In the genomic region with DNA sequence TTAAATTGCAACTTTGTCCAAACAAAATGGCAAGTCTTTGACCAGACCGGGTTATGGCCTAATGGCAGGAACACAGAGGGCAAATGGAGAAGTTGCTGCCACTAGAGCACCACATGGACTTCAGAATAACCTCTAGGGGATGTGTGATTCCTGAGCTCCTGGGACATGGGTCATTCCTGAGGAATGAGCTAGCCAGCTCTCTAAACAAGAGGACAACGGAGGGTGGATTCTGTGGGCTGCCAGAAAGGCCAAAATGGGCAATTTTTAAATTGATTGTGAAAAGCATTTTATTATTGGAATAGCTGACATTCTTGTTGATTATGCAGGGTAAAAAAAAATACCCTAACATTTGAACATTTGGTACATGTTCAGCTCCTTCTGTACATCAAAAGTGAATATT, we compare ENCODE assay signal across 1 cellular context.
TF ChIP-seq lines count a peak whose summit lies in the region.

No MANE protein-coding gene starts in this region.

TF ChIP-seq in HepG2, 621 proteins besides CTCF, POLR2A, EP300 and RAD21 (continued from another document and continues in another):
- TF ChIP-seq, protein P1, sequence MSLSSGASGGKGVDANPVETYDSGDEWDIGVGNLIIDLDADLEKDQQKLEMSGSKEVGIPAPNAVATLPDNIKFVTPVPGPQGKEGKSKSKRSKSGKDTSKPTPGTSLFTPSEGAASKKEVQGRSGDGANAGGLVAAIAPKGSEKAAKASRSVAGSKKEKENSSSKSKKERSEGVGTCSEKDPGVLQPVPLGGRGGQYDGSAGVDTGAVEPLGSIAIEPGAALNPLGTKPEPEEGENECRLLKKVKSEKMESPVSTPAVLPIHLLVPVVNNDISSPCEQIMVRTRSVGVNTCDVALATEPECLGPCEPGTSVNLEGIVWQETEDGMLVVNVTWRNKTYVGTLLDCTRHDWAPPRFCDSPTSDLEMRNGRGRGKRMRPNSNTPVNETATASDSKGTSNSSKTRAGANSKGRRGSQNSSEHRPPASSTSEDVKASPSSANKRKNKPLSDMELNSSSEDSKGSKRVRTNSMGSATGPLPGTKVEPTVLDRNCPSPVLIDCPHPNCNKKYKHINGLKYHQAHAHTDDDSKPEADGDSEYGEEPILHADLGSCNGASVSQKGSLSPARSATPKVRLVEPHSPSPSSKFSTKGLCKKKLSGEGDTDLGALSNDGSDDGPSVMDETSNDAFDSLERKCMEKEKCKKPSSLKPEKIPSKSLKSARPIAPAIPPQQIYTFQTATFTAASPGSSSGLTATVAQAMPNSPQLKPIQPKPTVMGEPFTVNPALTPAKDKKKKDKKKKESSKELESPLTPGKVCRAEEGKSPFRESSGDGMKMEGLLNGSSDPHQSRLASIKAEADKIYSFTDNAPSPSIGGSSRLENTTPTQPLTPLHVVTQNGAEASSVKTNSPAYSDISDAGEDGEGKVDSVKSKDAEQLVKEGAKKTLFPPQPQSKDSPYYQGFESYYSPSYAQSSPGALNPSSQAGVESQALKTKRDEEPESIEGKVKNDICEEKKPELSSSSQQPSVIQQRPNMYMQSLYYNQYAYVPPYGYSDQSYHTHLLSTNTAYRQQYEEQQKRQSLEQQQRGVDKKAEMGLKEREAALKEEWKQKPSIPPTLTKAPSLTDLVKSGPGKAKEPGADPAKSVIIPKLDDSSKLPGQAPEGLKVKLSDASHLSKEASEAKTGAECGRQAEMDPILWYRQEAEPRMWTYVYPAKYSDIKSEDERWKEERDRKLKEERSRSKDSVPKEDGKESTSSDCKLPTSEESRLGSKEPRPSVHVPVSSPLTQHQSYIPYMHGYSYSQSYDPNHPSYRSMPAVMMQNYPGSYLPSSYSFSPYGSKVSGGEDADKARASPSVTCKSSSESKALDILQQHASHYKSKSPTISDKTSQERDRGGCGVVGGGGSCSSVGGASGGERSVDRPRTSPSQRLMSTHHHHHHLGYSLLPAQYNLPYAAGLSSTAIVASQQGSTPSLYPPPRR (CRISPR knock-in tag; IDR thresholded peaks at IDR 0.05; ENCODE audit: borderline replicate concordance) = no peak
- TF ChIP-seq ZNF556 (CRISPR knock-in tag; IDR thresholded peaks at IDR 0.05; ENCODE audit: borderline replicate concordance) = no peak
- TF ChIP-seq, protein P2, sequence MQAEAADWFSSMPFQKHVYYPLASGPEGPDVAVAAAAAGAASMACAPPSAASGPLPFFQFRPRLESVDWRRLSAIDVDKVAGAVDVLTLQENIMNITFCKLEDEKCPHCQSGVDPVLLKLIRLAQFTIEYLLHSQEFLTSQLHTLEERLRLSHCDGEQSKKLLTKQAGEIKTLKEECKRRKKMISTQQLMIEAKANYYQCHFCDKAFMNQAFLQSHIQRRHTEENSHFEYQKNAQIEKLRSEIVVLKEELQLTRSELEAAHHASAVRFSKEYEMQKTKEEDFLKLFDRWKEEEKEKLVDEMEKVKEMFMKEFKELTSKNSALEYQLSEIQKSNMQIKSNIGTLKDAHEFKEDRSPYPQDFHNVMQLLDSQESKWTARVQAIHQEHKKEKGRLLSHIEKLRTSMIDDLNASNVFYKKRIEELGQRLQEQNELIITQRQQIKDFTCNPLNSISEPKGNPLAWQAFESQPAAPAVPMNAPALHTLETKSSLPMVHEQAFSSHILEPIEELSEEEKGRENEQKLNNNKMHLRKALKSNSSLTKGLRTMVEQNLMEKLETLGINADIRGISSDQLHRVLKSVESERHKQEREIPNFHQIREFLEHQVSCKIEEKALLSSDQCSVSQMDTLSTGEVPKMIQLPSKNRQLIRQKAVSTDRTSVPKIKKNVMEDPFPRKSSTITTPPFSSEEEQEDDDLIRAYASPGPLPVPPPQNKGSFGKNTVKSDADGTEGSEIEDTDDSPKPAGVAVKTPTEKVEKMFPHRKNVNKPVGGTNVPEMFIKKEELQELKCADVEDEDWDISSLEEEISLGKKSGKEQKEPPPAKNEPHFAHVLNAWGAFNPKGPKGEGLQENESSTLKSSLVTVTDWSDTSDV (CRISPR knock-in tag; IDR thresholded peaks at IDR 0.05) = no peak
- TF ChIP-seq MAFG (CRISPR knock-in tag; IDR thresholded peaks at IDR 0.05) = no peak
- peak; percentile 45; the same call in 1 of the 2 replicates for TF ChIP-seq HDAC2 (CRISPR knock-in tag; IDR thresholded peaks at IDR 0.05)
- TF ChIP-seq ZNF367 (CRISPR knock-in tag; IDR thresholded peaks at IDR 0.05; ENCODE audit: borderline replicate concordance) = no peak
- TF ChIP-seq, protein P3, sequence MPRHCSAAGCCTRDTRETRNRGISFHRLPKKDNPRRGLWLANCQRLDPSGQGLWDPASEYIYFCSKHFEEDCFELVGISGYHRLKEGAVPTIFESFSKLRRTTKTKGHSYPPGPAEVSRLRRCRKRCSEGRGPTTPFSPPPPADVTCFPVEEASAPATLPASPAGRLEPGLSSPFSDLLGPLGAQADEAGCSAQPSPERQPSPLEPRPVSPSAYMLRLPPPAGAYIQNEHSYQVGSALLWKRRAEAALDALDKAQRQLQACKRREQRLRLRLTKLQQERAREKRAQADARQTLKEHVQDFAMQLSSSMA (CRISPR knock-in tag; IDR thresholded peaks at IDR 0.05) = no peak
- no peak for TF ChIP-seq ZNF232 (CRISPR knock-in tag; IDR thresholded peaks at IDR 0.05; ENCODE audit: borderline replicate concordance)
- no peak for TF ChIP-seq ZBTB8A (CRISPR knock-in tag; IDR thresholded peaks at IDR 0.05; ENCODE audit: borderline replicate concordance, low read depth)
- no peak for TF ChIP-seq ZNF138 (CRISPR knock-in tag; IDR thresholded peaks at IDR 0.05; ENCODE audit: low read depth)
- TF ChIP-seq IKZF4 (CRISPR knock-in tag; IDR thresholded peaks at IDR 0.05; ENCODE audit: borderline replicate concordance, low read depth, not compliant biosample characterization) = no peak
- TF ChIP-seq, protein P4, sequence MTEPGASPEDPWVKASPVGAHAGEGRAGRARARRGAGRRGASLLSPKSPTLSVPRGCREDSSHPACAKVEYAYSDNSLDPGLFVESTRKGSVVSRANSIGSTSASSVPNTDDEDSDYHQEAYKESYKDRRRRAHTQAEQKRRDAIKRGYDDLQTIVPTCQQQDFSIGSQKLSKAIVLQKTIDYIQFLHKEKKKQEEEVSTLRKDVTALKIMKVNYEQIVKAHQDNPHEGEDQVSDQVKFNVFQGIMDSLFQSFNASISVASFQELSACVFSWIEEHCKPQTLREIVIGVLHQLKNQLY (CRISPR knock-in tag; IDR thresholded peaks at IDR 0.05) = no peak
- no peak for TF ChIP-seq ZNF263 (CRISPR knock-in tag; IDR thresholded peaks at IDR 0.05)
- no peak for TF ChIP-seq ZNF709 (CRISPR knock-in tag; IDR thresholded peaks at IDR 0.05)
- no peak for TF ChIP-seq YEATS4 (CRISPR knock-in tag; IDR thresholded peaks at IDR 0.05; ENCODE audit: borderline replicate concordance)
- no peak for TF ChIP-seq CC2D1A (CRISPR knock-in tag; IDR thresholded peaks at IDR 0.05)
- TF ChIP-seq THYN1 (CRISPR knock-in tag; IDR thresholded peaks at IDR 0.05; ENCODE audit: borderline replicate concordance, low read depth) = no peak
- no peak for TF ChIP-seq ZMYM2 (CRISPR knock-in tag; IDR thresholded peaks at IDR 0.05)
- no peak for TF ChIP-seq ZBTB25 (CRISPR knock-in tag; IDR thresholded peaks at IDR 0.05)
- TF ChIP-seq TFDP2 (CRISPR knock-in tag; IDR thresholded peaks at IDR 0.05) = no peak
- no peak for TF ChIP-seq ZNF607 (CRISPR knock-in tag; IDR thresholded peaks at IDR 0.05; ENCODE audit: borderline replicate concordance)
- TF ChIP-seq ZNF724P (CRISPR knock-in tag; IDR thresholded peaks at IDR 0.05; ENCODE audit: borderline replicate concordance) = no peak
- TF ChIP-seq FOXP1 (IDR thresholded peaks at IDR 0.05) = no peak
- TF ChIP-seq FOXP1 (CRISPR knock-in tag; IDR thresholded peaks at IDR 0.05) = no peak
- TF ChIP-seq, protein P5, sequence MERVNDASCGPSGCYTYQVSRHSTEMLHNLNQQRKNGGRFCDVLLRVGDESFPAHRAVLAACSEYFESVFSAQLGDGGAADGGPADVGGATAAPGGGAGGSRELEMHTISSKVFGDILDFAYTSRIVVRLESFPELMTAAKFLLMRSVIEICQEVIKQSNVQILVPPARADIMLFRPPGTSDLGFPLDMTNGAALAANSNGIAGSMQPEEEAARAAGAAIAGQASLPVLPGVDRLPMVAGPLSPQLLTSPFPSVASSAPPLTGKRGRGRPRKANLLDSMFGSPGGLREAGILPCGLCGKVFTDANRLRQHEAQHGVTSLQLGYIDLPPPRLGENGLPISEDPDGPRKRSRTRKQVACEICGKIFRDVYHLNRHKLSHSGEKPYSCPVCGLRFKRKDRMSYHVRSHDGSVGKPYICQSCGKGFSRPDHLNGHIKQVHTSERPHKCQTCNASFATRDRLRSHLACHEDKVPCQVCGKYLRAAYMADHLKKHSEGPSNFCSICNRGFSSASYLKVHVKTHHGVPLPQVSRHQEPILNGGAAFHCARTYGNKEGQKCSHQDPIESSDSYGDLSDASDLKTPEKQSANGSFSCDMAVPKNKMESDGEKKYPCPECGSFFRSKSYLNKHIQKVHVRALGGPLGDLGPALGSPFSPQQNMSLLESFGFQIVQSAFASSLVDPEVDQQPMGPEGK (CRISPR knock-in tag; IDR thresholded peaks at IDR 0.05) = no peak
- TF ChIP-seq BRD4 (CRISPR knock-in tag; IDR thresholded peaks at IDR 0.05) = no peak
- no peak for TF ChIP-seq ZNF543 (CRISPR knock-in tag; IDR thresholded peaks at IDR 0.05)
- no peak for TF ChIP-seq ZZZ3 (CRISPR knock-in tag; IDR thresholded peaks at IDR 0.05; ENCODE audit: borderline replicate concordance)
- TF ChIP-seq ZNF775 (CRISPR knock-in tag; IDR thresholded peaks at IDR 0.05; ENCODE audit: borderline replicate concordance) = no peak
- 0 out of 2 replicates have a peak, but pooled peaks have one; percentile 28 for TF ChIP-seq ZNF280D (CRISPR knock-in tag; IDR thresholded peaks at IDR 0.05)
- TF ChIP-seq ZBTB43 (CRISPR knock-in tag; conservative IDR thresholded peaks at IDR 0.05) = no peak
- no peak for TF ChIP-seq ZNF747 (CRISPR knock-in tag; IDR thresholded peaks at IDR 0.05; ENCODE audit: borderline replicate concordance)
- no peak for TF ChIP-seq ETV5 (CRISPR knock-in tag; IDR thresholded peaks at IDR 0.05; ENCODE audit: borderline replicate concordance)
- TF ChIP-seq ATM (IDR thresholded peaks at IDR 0.05; ENCODE audit: borderline replicate concordance) = no peak
- TF ChIP-seq THAP11 (CRISPR knock-in tag; IDR thresholded peaks at IDR 0.05) = no peak
- TF ChIP-seq EHMT2 (IDR thresholded peaks at IDR 0.05; ENCODE audit: borderline replicate concordance, low read depth, low read length) = peak; percentile 10; the same call in 1 of the 2 replicates
- TF ChIP-seq ZBTB7A (CRISPR knock-in tag; IDR thresholded peaks at IDR 0.05) = no peak
- peak; percentile 67; the same call in 1 of the 2 replicates for TF ChIP-seq JUN (CRISPR knock-in tag; IDR thresholded peaks at IDR 0.05)
- 0 out of 2 replicates have a peak, but pooled peaks have one; percentile 31 for TF ChIP-seq TOPORS (CRISPR knock-in tag; IDR thresholded peaks at IDR 0.05)
- TF ChIP-seq, protein P6, sequence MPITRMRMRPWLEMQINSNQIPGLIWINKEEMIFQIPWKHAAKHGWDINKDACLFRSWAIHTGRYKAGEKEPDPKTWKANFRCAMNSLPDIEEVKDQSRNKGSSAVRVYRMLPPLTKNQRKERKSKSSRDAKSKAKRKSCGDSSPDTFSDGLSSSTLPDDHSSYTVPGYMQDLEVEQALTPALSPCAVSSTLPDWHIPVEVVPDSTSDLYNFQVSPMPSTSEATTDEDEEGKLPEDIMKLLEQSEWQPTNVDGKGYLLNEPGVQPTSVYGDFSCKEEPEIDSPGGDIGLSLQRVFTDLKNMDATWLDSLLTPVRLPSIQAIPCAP (CRISPR knock-in tag; IDR thresholded peaks at IDR 0.05; ENCODE audit: low read depth) = no peak
- no peak for TF ChIP-seq NONO (IDR thresholded peaks at IDR 0.05)
- TF ChIP-seq NONO (CRISPR knock-in tag; conservative IDR thresholded peaks at IDR 0.05) = 0 out of 2 replicates have a peak, but pooled peaks have one; percentile 15
- TF ChIP-seq BHLHE40 (IDR thresholded peaks at IDR 0.05; ENCODE audit: low read length) = no peak
- no peak for TF ChIP-seq ZKSCAN1 (IDR thresholded peaks at IDR 0.05; ENCODE audit: low read length)
- no peak for TF ChIP-seq RFX1 (IDR thresholded peaks at IDR 0.05)
